Comparison of ENCODE assay signal across 1 cellular context in genomic region chr20:6007529-6008103, GRCh38.
TF ChIP-seq lines count a peak whose summit lies in the region.

No MANE protein-coding gene starts in this region.

TF ChIP-seq in HepG2, 621 proteins besides CTCF, POLR2A, EP300 and RAD21 (continued from another document and continues in another):
- TF ChIP-seq, protein P1, sequence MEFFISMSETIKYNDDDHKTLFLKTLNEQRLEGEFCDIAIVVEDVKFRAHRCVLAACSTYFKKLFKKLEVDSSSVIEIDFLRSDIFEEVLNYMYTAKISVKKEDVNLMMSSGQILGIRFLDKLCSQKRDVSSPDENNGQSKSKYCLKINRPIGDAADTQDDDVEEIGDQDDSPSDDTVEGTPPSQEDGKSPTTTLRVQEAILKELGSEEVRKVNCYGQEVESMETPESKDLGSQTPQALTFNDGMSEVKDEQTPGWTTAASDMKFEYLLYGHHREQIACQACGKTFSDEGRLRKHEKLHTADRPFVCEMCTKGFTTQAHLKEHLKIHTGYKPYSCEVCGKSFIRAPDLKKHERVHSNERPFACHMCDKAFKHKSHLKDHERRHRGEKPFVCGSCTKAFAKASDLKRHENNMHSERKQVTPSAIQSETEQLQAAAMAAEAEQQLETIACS (CRISPR knock-in tag; IDR thresholded peaks at IDR 0.05) = 0 out of 2 replicates have a peak, but pooled peaks have one; percentile 16
- TF ChIP-seq ZNF891 (CRISPR knock-in tag; IDR thresholded peaks at IDR 0.05) (no peak), JUNB (CRISPR knock-in tag; IDR thresholded peaks at IDR 0.05; ENCODE audit: borderline replicate concordance) (peak; percentile 78; the same call in 1 of the 2 replicates), ZNF124 (CRISPR knock-in tag; IDR thresholded peaks at IDR 0.05) (peak; percentile 84), ZMYM4 (CRISPR knock-in tag; IDR thresholded peaks at IDR 0.05) (peak; percentile 66; the same call in 1 of the 2 replicates), GATA4 (IDR thresholded peaks at IDR 0.05; ENCODE audit: borderline replicate concordance, low read depth) (peak; percentile 94), ZNF232 (CRISPR knock-in tag; IDR thresholded peaks at IDR 0.05; ENCODE audit: borderline replicate concordance) (0 out of 2 replicates have a peak, but pooled peaks have one; percentile 19), ZFY (CRISPR knock-in tag; IDR thresholded peaks at IDR 0.05) (no peak), TFE3 (CRISPR knock-in tag; IDR thresholded peaks at IDR 0.05) (peak; percentile 66; the same call in 1 of the 2 replicates), TGIF2 (CRISPR knock-in tag; IDR thresholded peaks at IDR 0.05) (peak; percentile 91), AHDC1 (CRISPR knock-in tag; IDR thresholded peaks at IDR 0.05; ENCODE audit: borderline replicate concordance) (peak; percentile 90; the same call in 1 of the 2 replicates), SP5 (CRISPR knock-in tag; IDR thresholded peaks at IDR 0.05; ENCODE audit: borderline replicate concordance, low read depth) (peak; percentile 99), CREB3 (CRISPR knock-in tag; IDR thresholded peaks at IDR 0.05) (no peak), ATM (IDR thresholded peaks at IDR 0.05; ENCODE audit: borderline replicate concordance) (peak; percentile 99), PITX1 (CRISPR knock-in tag; IDR thresholded peaks at IDR 0.05) (peak; percentile 89), ZNF138 (CRISPR knock-in tag; IDR thresholded peaks at IDR 0.05; ENCODE audit: low read depth) (no peak), TBL1XR1 (IDR thresholded peaks at IDR 0.05; ENCODE audit: borderline replicate concordance, low read length, partially characterized antibody) (peak; percentile 100), UBTF (CRISPR knock-in tag; IDR thresholded peaks at IDR 0.05) (no peak), NCOR1 (IDR thresholded peaks at IDR 0.05; ENCODE audit: borderline replicate concordance, low read length) (peak; percentile 100), SIN3B (IDR thresholded peaks at IDR 0.05; ENCODE audit: low read length) (peak; percentile 53; the same call in 1 of the 2 replicates), ZNF614 (CRISPR knock-in tag; IDR thresholded peaks at IDR 0.05; ENCODE audit: borderline replicate concordance) (peak; percentile 92), ZFP82 (CRISPR knock-in tag; IDR thresholded peaks at IDR 0.05; ENCODE audit: borderline replicate concordance) (peak; percentile 59; the same call in 1 of the 2 replicates)
- TF ChIP-seq, protein P2, sequence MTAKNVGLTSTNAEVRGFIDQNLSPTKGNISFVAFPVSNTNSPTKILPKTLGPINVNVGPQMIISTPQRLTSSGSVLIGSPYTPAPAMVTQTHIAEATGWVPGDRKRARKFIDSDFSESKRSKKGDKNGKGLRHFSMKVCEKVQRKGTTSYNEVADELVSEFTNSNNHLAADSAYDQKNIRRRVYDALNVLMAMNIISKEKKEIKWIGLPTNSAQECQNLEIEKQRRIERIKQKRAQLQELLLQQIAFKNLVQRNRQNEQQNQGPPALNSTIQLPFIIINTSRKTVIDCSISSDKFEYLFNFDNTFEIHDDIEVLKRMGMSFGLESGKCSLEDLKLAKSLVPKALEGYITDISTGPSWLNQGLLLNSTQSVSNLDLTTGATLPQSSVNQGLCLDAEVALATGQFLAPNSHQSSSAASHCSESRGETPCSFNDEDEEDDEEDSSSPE (CRISPR knock-in tag; IDR thresholded peaks at IDR 0.05) = peak; percentile 24; the same call in 1 of the 2 replicates
- TF ChIP-seq, protein P3, sequence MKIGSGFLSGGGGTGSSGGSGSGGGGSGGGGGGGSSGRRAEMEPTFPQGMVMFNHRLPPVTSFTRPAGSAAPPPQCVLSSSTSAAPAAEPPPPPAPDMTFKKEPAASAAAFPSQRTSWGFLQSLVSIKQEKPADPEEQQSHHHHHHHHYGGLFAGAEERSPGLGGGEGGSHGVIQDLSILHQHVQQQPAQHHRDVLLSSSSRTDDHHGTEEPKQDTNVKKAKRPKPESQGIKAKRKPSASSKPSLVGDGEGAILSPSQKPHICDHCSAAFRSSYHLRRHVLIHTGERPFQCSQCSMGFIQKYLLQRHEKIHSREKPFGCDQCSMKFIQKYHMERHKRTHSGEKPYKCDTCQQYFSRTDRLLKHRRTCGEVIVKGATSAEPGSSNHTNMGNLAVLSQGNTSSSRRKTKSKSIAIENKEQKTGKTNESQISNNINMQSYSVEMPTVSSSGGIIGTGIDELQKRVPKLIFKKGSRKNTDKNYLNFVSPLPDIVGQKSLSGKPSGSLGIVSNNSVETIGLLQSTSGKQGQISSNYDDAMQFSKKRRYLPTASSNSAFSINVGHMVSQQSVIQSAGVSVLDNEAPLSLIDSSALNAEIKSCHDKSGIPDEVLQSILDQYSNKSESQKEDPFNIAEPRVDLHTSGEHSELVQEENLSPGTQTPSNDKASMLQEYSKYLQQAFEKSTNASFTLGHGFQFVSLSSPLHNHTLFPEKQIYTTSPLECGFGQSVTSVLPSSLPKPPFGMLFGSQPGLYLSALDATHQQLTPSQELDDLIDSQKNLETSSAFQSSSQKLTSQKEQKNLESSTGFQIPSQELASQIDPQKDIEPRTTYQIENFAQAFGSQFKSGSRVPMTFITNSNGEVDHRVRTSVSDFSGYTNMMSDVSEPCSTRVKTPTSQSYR (CRISPR knock-in tag; IDR thresholded peaks at IDR 0.05; ENCODE audit: borderline replicate concordance) = peak; percentile 53; the same call in 1 of the 2 replicates
- TF ChIP-seq, protein P4, sequence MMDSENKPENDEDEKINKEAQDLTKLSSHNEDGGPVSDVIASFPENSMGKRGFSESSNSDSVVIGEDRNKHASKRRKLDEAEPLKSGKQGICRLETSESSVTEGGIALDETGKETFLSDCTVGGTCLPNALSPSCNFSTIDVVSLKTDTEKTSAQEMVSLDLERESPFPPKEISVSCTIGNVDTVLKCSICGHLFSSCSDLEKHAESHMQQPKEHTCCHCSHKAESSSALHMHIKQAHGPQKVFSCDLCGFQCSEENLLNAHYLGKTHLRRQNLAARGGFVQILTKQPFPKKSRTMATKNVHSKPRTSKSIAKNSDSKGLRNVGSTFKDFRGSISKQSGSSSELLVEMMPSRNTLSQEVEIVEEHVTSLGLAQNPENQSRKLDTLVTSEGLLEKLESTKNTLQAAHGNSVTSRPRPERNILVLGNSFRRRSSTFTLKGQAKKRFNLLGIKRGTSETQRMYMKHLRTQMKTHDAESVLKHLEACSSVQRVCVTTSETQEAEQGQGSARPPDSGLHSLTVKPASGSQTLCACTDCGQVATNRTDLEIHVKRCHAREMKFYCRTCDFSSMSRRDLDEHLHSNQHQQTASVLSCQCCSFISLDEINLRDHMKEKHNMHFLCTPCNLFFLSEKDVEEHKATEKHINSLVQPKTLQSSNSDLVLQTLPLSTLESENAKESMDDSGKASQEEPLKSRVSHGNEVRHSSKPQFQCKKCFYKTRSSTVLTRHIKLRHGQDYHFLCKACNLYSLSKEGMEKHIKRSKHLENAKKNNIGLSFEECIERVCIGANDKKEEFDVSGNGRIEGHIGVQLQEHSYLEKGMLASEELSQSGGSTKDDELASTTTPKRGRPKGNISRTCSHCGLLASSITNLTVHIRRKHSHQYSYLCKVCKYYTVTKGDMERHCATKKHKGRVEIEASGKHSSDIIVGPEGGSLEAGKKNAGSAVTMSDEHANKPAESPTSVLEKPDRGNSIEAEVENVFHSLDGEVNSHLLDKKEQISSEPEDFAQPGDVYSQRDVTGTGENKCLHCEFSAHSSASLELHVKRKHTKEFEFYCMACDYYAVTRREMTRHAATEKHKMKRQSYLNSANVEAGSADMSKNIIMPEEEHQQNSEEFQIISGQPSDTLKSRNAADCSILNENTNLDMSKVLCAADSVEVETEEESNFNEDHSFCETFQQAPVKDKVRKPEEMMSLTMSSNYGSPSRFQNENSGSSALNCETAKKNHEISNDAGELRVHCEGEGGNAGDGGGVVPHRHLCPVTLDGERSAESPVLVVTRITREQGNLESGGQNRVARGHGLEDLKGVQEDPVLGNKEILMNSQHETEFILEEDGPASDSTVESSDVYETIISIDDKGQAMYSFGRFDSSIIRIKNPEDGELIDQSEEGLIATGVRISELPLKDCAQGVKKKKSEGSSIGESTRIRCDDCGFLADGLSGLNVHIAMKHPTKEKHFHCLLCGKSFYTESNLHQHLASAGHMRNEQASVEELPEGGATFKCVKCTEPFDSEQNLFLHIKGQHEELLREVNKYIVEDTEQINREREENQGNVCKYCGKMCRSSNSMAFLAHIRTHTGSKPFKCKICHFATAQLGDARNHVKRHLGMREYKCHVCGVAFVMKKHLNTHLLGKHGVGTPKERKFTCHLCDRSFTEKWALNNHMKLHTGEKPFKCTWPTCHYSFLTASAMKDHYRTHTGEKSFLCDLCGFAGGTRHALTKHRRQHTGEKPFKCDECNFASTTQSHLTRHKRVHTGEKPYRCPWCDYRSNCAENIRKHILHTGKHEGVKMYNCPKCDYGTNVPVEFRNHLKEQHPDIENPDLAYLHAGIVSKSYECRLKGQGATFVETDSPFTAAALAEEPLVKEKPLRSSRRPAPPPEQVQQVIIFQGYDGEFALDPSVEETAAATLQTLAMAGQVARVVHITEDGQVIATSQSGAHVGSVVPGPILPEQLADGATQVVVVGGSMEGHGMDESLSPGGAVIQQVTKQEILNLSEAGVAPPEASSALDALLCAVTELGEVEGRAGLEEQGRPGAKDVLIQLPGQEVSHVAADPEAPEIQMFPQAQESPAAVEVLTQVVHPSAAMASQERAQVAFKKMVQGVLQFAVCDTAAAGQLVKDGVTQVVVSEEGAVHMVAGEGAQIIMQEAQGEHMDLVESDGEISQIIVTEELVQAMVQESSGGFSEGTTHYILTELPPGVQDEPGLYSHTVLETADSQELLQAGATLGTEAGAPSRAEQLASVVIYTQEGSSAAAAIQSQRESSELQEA (CRISPR knock-in tag; IDR thresholded peaks at IDR 0.05; ENCODE audit: not compliant biosample characterization) = no peak
